In the genomic region with DNA sequence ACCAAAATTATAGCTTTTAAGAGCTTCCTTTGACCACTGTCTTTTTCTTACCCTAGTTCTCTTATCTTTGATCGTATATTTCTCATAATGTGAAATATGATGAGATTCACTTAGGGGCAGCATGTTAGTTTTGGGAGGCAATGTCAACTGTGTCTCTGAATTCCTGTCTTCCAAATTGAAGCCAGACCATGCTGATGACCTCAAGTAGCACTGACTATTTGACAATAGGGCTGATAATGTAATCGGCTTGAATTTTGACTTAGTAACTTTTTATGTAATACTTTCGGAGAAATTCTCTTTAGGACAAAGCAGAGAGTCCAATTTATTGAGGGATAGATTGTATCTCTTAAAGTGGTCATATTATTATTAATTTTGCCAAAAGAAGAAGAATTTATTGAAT, we compare ENCODE assay signal across 29 cellular contexts.
"Had no signal": no experiment of that assay in that cellular context is flagged by ENCODE, and none has a peak within 500 bp of the region (broad histone marks: within the 10 kb centered on the region; RNA-seq: fewer than 3 reads in every experiment).

No MANE protein-coding gene starts in this region.

- H3K9me3 ChIP-seq: body of pancreas, breast epithelium had no signal

- H3K27me3 ChIP-seq: body of pancreas, brain microvascular endothelial cell, breast epithelium had no signal

- H3K4me3 ChIP-seq: body of pancreas, breast epithelium had no signal

- FAIRE-seq: astrocyte, TTC549 had no signal

- ATAC-seq: activated CD8-positive, alpha-beta T cell treated with anti-CD3 and anti-CD28 coated beads for 36 hours; activated naive CD8-positive, alpha-beta T cell treated with anti-CD3 and anti-CD28 coated beads, Interleukin-2, amount 50 U/mL, for 24 hours; body of pancreas had no signal

- DNase-seq: activated B cell treated with CpG ODN at 0.5 μM for 24 hours; activated CD4-positive, alpha-beta memory T cell treated with anti-CD3 and anti-CD28 coated beads for 36 hours; activated CD4-positive, alpha-beta T cell treated with anti-CD3 and anti-CD28 coated beads for 4 hours; activated CD4-positive, alpha-beta T cell treated with anti-CD3 and anti-CD28 coated beads, Interleukin-2, amount 10 ng/mL, durations not matched to agents 24 days and 14 days; activated CD4-positive, alpha-beta T cell treated with anti-CD3 and anti-CD28 coated beads, Interleukin-2, amount 50 U/mL, for 1 hour; activated CD4-positive, alpha-beta T cell treated with anti-CD3 and anti-CD28 coated beads, Interleukin-2, amount 50 U/mL, for 4 hours; activated CD4-positive, CD25-positive, alpha-beta regulatory T cell treated with anti-CD3 and anti-CD28 coated beads, Interleukin-2, amount 50 U/mL, for 72 hours; activated CD8-positive, alpha-beta memory T cell treated with anti-CD3 and anti-CD28 coated beads, Interleukin-2, amount 50 U/mL, for 4 hours; activated CD8-positive, alpha-beta T cell treated with anti-CD3 and anti-CD28 coated beads for 36 hours; activated effector memory CD4-positive, alpha-beta T cell treated with Interleukin-2 at 50 U/mL for 16 hours; activated gamma-delta T cell; activated naive CD4-positive, alpha-beta T cell treated with anti-CD3 and anti-CD28 coated beads, Interleukin-2, amount 10 ng/mL, durations not matched to agents 7 days and 5 days; activated naive CD4-positive, alpha-beta T cell treated with Interleukin-2 at 50 U/mL for 16 hours; activated naive CD8-positive, alpha-beta T cell treated with anti-CD3 and anti-CD28 coated beads, Interleukin-2, amount 10 ng/mL, durations not matched to agents 7 days and 5 days; activated naive CD8-positive, alpha-beta T cell treated with anti-CD3 and anti-CD28 coated beads, Interleukin-2, amount 50 U/mL, for 24 hours; activated T-cell treated with anti-CD3 and anti-CD28 coated beads, Interleukin-2, amount 50 U/mL, for 24 hours; activated T-cell treated with anti-CD3 and anti-CD28 coated beads, Interleukin-2, amount 50 U/mL, for 48 hours; amygdala; anterior cingulate cortex; body of pancreas; brain microvascular endothelial cell; central memory CD4-positive, alpha-beta T cell; T-helper 1 cell; T-helper 2 cell; T-helper 9 cell had no signal

- H3K27ac ChIP-seq: body of pancreas, brain microvascular endothelial cell, breast epithelium, VCaP had no signal

- H3K4me1 ChIP-seq: body of pancreas, breast epithelium had no signal
